In genomic region chr9:135907446-135908333, GRCh38 we compare ENCODE assay signal across 8 cellular contexts. TPM values are rescaled to one million over a fixed set of nuclear protein-coding genes. Genes with fewer than 3 reads are reported as not detected.
DNase-seq lines count a peak whose midpoint lies in the region; ATAC-seq and TF ChIP-seq lines count a peak whose summit lies in the region.

A gene with protein sequence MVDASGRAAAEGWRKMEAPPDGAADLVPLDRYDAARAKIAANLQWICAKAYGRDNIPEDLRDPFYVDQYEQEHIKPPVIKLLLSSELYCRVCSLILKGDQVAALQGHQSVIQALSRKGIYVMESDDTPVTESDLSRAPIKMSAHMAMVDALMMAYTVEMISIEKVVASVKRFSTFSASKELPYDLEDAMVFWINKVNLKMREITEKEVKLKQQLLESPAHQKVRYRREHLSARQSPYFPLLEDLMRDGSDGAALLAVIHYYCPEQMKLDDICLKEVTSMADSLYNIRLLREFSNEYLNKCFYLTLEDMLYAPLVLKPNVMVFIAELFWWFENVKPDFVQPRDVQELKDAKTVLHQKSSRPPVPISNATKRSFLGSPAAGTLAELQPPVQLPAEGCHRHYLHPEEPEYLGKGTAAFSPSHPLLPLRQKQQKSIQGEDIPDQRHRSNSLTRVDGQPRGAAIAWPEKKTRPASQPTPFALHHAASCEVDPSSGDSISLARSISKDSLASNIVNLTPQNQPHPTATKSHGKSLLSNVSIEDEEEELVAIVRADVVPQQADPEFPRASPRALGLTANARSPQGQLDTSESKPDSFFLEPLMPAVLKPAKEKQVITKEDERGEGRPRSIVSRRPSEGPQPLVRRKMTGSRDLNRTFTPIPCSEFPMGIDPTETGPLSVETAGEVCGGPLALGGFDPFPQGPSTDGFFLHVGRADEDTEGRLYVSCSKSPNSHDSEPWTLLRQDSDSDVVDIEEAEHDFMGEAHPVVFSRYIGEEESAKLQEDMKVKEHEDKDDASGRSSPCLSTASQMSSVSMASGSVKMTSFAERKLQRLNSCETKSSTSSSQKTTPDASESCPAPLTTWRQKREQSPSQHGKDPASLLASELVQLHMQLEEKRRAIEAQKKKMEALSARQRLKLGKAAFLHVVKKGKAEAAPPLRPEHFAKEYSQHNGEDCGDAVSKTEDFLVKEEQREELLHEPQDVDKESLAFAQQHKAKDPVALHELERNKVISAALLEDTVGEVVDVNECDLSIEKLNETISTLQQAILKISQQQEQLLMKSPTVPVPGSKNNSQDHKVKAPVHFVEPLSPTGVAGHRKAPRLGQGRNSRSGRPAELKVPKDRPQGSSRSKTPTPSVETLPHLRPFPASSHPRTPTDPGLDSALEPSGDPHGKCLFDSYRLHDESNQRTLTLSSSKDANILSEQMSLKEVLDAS (N-terminal part only) (minus strand): TSS chr9:135907546. CDS start chr9:135907159, 387 bp downstream.

- H3K27ac ChIP-seq in left lung = peak within 1 kb of the TSS; percentile 76 to 90

- H3K27ac Mint-ChIP-seq in dendritic cell treated with granulocyte-macrophage colony-stimulating factor and Interleukin-4, amounts not matched to agents 40 ng/mL and 50 ng/mL, for 4 days = peak within 1 kb of the TSS; percentile 61

- H3K4me1 Mint-ChIP-seq in dendritic cell treated with granulocyte-macrophage colony-stimulating factor and Interleukin-4, amounts not matched to agents 40 ng/mL and 50 ng/mL, for 4 days (ENCODE audit: low read depth) = peaks cover 78% of the 10 kb centered on the region

- ATAC-seq in GM19351 (IDR thresholded peaks at IDR 0.05; ENCODE audit: unreplicated experiment) = peak; percentile 76
- peak; percentile 67 for ATAC-seq in HG03521 (IDR thresholded peaks at IDR 0.05; ENCODE audit: unreplicated experiment)
- ATAC-seq in left lung = peak; percentile 95

- H3K27me3 ChIP-seq in left lung = no peaks in the 10 kb centered on the region

- peak within 1 kb of the TSS; percentile 77 to 81 for H3K4me3 ChIP-seq in left lung

- intact Hi-C loops in dendritic cell treated with granulocyte-macrophage colony-stimulating factor and Interleukin-4, amounts not matched to agents 40 ng/mL and 50 ng/mL, for 4 days (cut with micrococcal nuclease) = loop anchor here (2.0 kb wide), 1 partner anchor 19 kb away; no protein-coding TSS in a partner anchor
- intact Hi-C loops in left lung (cut with DNase I) = no loop called here

- peaks cover 43% of the 10 kb centered on the region for H3K36me3 Mint-ChIP-seq in dendritic cell treated with granulocyte-macrophage colony-stimulating factor and Interleukin-4, amounts not matched to agents 40 ng/mL and 50 ng/mL, for 4 days (ENCODE audit: low read depth)

- peaks cover 17 to 46% of the 10 kb centered on the region in 2 donors for H3K4me1 ChIP-seq in left lung

- peak within 1 kb of the TSS; percentile 70 for H3K4me3 Mint-ChIP-seq in dendritic cell treated with granulocyte-macrophage colony-stimulating factor and Interleukin-4, amounts not matched to agents 40 ng/mL and 50 ng/mL, for 4 days

- peaks cover 0 to under 1% of the 10 kb centered on the region in 2 donors for H3K9me3 ChIP-seq in left lung

- TF ChIP-seq CTCF in left lung (IDR thresholded peaks at IDR 0.05) = no peak

- DNase-seq in C1 segment of cervical spinal cord (lab: John Stamatoyannopoulos, UW) (peak; percentile 32 to 98 (median 92)), NCI-H748 (lab: John Stamatoyannopoulos, UW; ENCODE audit: unreplicated experiment) (peak; percentile 93), left lung (peak; percentile 93 to 97)
- DNase-seq in activated CD4-positive, alpha-beta T cell treated with anti-CD3 and anti-CD28 coated beads, Interleukin-2, amount 50 U/mL, for 24 hours (ENCODE audit: low read depth in 1 of 2, low spot score in 1 of 2) = peak; percentile 88 to 91
- peak; percentile 91 for DNase-seq in stimulated activated CD4-positive, alpha-beta T cell treated with anti-CD3 and anti-CD28 coated beads, Interleukin-2, amount 100 ng/mL, for 4 hours (ENCODE audit: low read depth)

- no peaks in the 10 kb centered on the region for H3K27me3 Mint-ChIP-seq in dendritic cell treated with granulocyte-macrophage colony-stimulating factor and Interleukin-4, amounts not matched to agents 40 ng/mL and 50 ng/mL, for 4 days

- peaks cover 0 to 19% of the 10 kb centered on the region in 2 donors for H3K36me3 ChIP-seq in left lung

- no peaks in the 10 kb centered on the region for H3K9me3 Mint-ChIP-seq in dendritic cell treated with granulocyte-macrophage colony-stimulating factor and Interleukin-4, amounts not matched to agents 40 ng/mL and 50 ng/mL, for 4 days

RNA-seq across cellular contexts. Expression of the gene that starts here (rescaled TPM):
- total RNA-seq in left lung = 10 to 100 TPM; 22.9 to 27.0 TPM

Comparison
In these comparisons a context has a peak if more than half of its experiments do, and no peak if none do; other contexts are left out.
1. Peak in every context shown above with its lines: DNase-seq, ATAC-seq, H3K4me3 ChIP-seq and H3K27ac ChIP-seq.